8 cellular contexts compared by ENCODE assay signal in genomic region chr7:44103941-44104879, GRCh38. TPM values are rescaled to one million over a fixed set of nuclear protein-coding genes. Genes with fewer than 3 reads are reported as not detected.
DNase-seq lines count a peak whose midpoint lies in the region; ATAC-seq and TF ChIP-seq lines count a peak whose summit lies in the region.

TSS of gene AEBP1 (plus strand) at chr7:44104345. CDS start at chr7:44104666, 321 bp downstream.

- no peaks in the 10 kb centered on the region for H3K4me1 ChIP-seq in endodermal cell (ENCODE audit: control insufficient read depth, insufficient read depth, low read length)
- H3K4me1 ChIP-seq in mucosa of descending colon (ENCODE audit: low read depth) = no peaks in the 10 kb centered on the region
- peaks cover 3% of the 10 kb centered on the region for H3K4me1 ChIP-seq in upper lobe of right lung

- peak within 1 kb of the TSS; percentile 71 to 79 (median 77) for H3K4me3 Mint-ChIP-seq in T-cell
- peak within 1 kb of the TSS; percentile 66 for H3K4me3 Mint-ChIP-seq in endodermal cell

- ATAC-seq in T-cell (replicated peaks in 1 of 4) (peak; percentile 61 to 75 (median 70)), mucosa of descending colon (peak; percentile 29), upper lobe of right lung (peak; percentile 29), HG02610 (IDR thresholded peaks at IDR 0.05; ENCODE audit: unreplicated experiment) (no peak), HG02798 (IDR thresholded peaks at IDR 0.05; ENCODE audit: poor library complexity, unreplicated experiment) (no peak)

- H3K27me3 ChIP-seq in endodermal cell (ENCODE audit: control insufficient read depth, insufficient read depth, low read length, poor library complexity, severe bottlenecking) = peaks cover 5% of the 10 kb centered on the region
- no peaks in the 10 kb centered on the region for H3K27me3 ChIP-seq in upper lobe of right lung

- in situ Hi-C loops in KBM-7 (cut with MboI; ENCODE audit: low pct_unique_long_range_greater_than_20kb, low sequenced_read_pairs) = no loop called here

- H3K36me3 ChIP-seq in endodermal cell (ENCODE audit: control insufficient read depth, insufficient read depth, low read length) (no peaks in the 10 kb centered on the region), mucosa of descending colon (ENCODE audit: low read depth) (no peaks in the 10 kb centered on the region), upper lobe of right lung (peaks cover 11% of the 10 kb centered on the region)

- POLR2A ChIA-PET in T-cell (lab: Charles Lee) = no interaction called here

- CTCF ChIA-PET in T-cell (lab: Charles Lee) = interaction anchor here in 1 of 2 donors (0.6 to 0.7 kb wide), 4 partner anchors 19 to 1296 kb away, joined by 3 to 4 read pairs (median 4); no protein-coding TSS in a partner anchor

- H3K36me3 Mint-ChIP-seq in T-cell (no peaks in the 10 kb centered on the region), endodermal cell (ENCODE audit: low read depth) (no peaks in the 10 kb centered on the region)

- H3K4me3 ChIP-seq in GM12864 (ENCODE audit: low read depth, low read length) (no peak within 1 kb of the TSS), endodermal cell (ENCODE audit: low read length) (peak within 1 kb of the TSS; percentile 70), mucosa of descending colon (peak within 1 kb of the TSS; percentile 11), upper lobe of right lung (peak within 1 kb of the TSS; percentile 53)

- H3K9me3 Mint-ChIP-seq in T-cell (no peaks in the 10 kb centered on the region), endodermal cell (no peaks in the 10 kb centered on the region)

- peak; percentile 4 for TF ChIP-seq CTCF in GM12864 (IDR thresholded peaks at IDR 0.05; ENCODE audit: low read depth, low read length, missing control alignments)
- TF ChIP-seq CTCF in endodermal cell (conservative IDR thresholded peaks at IDR 0.05) = peak; percentile 44
- TF ChIP-seq CTCF in mucosa of descending colon (IDR thresholded peaks at IDR 0.05) = no peak
- no peak for TF ChIP-seq CTCF in upper lobe of right lung (IDR thresholded peaks at IDR 0.05)

- intact Hi-C loops in mucosa of descending colon (cut with DNase I, micrococcal nuclease) (no loop called here), upper lobe of right lung (cut with DNase I) (no loop called here)

- 3 to 50% methylated on average over 2 to 72 of the region's 89 CpGs for WGBS in endodermal cell (ENCODE audit: insufficient coverage in 1 of 2, insufficient read length in 1 of 2), 2 experiments

- DNase-seq in GM12864 (ENCODE audit: low read depth) = no peak
- DNase-seq in T-cell = peak in 11 of 34 experiments; percentile 11 to 38 (median 25)
- DNase-seq in endodermal cell = peak; percentile 86
- peak in 2 of 3 donors; percentile 37 to 59 for DNase-seq in mucosa of descending colon
- DNase-seq in upper lobe of right lung = peak; percentile 64
- DNase-seq in KBM-7 = no peak

- H3K9me3 ChIP-seq in endodermal cell (ENCODE audit: control insufficient read depth, low read length) = no peaks in the 10 kb centered on the region
- H3K9me3 ChIP-seq in mucosa of descending colon = no peaks in the 10 kb centered on the region
- no peaks in the 10 kb centered on the region for H3K9me3 ChIP-seq in upper lobe of right lung

- H3K27ac Mint-ChIP-seq in T-cell (peak within 1 kb of the TSS; percentile 36 to 74), endodermal cell (no peak within 1 kb of the TSS)

- H3K9ac ChIP-seq in endodermal cell (ENCODE audit: extremely low read depth, low read length, poor library complexity, severe bottlenecking) = peak within 1 kb of the TSS; percentile 53

- H3K27ac ChIP-seq in endodermal cell (ENCODE audit: low read depth, low read length) (no peak within 1 kb of the TSS), upper lobe of right lung (peak within 1 kb of the TSS; percentile 78)

- H3K27me3 Mint-ChIP-seq in T-cell (peaks cover 0 to 30% of the 10 kb centered on the region in 2 donors), endodermal cell (ENCODE audit: insufficient read depth) (peaks cover 21% of the 10 kb centered on the region)

- H3K4me1 Mint-ChIP-seq in T-cell (peaks cover 14 to 22% (median 18%) of the 10 kb centered on the region in 3 donors), endodermal cell (peaks cover 8% of the 10 kb centered on the region)

RNA-seq across cellular contexts. Expression of gene AEBP1, which starts in this region (rescaled TPM):
- 10 to 100 TPM; 18.1 to 28.4 (median 23.1) TPM for total RNA-seq in T-cell
- total RNA-seq in endodermal cell = 10 to 100 TPM; 55.2 to 65.8 TPM
- polyA plus RNA-seq in endodermal cell (2013, experiment 1 of 2) = 52.9 TPM
- polyA plus RNA-seq in endodermal cell (2013, experiment 2 of 2) = 51.0 TPM
- 100 to 1,000 TPM in 1 of 3 donors, 10 to 100 TPM in 2; 14.1 to 130 (median 42.2) TPM for total RNA-seq in mucosa of descending colon
- total RNA-seq in upper lobe of right lung = 272 TPM

Comparison
In these comparisons a context has a peak if more than half of its experiments do, and no peak if none do; other contexts are left out.
1. DNase-seq: peak in endodermal cell (single experiment), mucosa of descending colon (2 of 3) and upper lobe of right lung (single experiment); none in GM12864 (single experiment) and KBM-7 (single experiment).
2. CTCF ChIP-seq: peak in GM12864 (single experiment) and endodermal cell (single experiment); none in mucosa of descending colon (single experiment) and upper lobe of right lung (single experiment).
3. ATAC-seq: peak in T-cell (4 of 4), mucosa of descending colon (single experiment) and upper lobe of right lung (single experiment); none in HG02610 (single experiment) and HG02798 (single experiment).